Comparison of ENCODE assay signal across 2 cellular contexts in the genomic region with DNA sequence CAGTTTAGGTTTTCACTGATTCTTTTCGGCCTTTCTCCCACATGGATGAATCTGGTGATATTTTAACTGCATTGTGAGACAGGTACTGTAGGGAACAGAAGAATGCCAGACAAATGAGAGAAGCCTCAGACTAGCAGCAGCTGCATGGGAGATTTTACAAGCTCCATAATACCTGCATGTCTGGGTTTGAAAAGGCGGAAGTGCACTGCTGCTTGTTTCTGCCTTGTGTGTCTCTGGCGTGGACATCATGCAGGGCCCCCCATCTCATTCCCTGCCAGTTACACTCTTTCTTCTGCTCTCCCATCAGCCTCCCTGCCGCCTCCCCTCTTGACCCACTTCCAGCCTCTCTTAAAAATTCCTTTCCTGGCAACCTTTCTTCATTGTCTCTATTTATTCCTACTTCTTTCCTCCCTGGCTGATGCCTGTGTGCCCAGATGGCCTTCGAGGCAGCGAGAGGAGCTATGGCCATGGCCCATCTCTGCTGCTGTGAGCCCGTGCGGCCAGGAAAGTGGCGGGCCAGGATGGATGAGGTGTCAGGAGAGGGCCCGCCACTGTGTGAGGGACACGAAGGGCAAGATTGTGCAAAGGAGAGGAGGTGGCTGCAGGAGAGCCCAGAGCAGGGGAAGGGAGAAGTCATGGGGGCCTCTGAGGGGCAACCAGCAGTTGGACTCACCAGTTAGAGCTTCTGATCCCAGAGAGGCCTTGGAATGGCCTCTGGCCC.
TF ChIP-seq lines count a peak whose summit lies in the region.

No MANE protein-coding gene starts in this region.

TF ChIP-seq in liver, 16 proteins besides CTCF, POLR2A, EP300 and RAD21:
- TF ChIP-seq JUND (IDR thresholded peaks at IDR 0.05) (no peak), EGR1 (IDR thresholded peaks at IDR 0.05; ENCODE audit: low read depth in 2 of 2) (no peak), FOXA1 (IDR thresholded peaks at IDR 0.05) (no peak), ZBTB33 (IDR thresholded peaks at IDR 0.05) (no peak), YY1 (IDR thresholded peaks at IDR 0.05) (no peak), HNF4G (IDR thresholded peaks at IDR 0.05) (no peak), RXRA (IDR thresholded peaks at IDR 0.05) (no peak), HNF4A (conservative IDR thresholded peaks at IDR 0.05) (no peak), GABPA (IDR thresholded peaks at IDR 0.05 in 1 of 2, conservative IDR thresholded peaks at IDR 0.05 in 1 of 2) (no peak), NR2F2 (IDR thresholded peaks at IDR 0.05) (no peak), FOXA2 (IDR thresholded peaks at IDR 0.05) (no peak)
- TF ChIP-seq, protein P1, sequence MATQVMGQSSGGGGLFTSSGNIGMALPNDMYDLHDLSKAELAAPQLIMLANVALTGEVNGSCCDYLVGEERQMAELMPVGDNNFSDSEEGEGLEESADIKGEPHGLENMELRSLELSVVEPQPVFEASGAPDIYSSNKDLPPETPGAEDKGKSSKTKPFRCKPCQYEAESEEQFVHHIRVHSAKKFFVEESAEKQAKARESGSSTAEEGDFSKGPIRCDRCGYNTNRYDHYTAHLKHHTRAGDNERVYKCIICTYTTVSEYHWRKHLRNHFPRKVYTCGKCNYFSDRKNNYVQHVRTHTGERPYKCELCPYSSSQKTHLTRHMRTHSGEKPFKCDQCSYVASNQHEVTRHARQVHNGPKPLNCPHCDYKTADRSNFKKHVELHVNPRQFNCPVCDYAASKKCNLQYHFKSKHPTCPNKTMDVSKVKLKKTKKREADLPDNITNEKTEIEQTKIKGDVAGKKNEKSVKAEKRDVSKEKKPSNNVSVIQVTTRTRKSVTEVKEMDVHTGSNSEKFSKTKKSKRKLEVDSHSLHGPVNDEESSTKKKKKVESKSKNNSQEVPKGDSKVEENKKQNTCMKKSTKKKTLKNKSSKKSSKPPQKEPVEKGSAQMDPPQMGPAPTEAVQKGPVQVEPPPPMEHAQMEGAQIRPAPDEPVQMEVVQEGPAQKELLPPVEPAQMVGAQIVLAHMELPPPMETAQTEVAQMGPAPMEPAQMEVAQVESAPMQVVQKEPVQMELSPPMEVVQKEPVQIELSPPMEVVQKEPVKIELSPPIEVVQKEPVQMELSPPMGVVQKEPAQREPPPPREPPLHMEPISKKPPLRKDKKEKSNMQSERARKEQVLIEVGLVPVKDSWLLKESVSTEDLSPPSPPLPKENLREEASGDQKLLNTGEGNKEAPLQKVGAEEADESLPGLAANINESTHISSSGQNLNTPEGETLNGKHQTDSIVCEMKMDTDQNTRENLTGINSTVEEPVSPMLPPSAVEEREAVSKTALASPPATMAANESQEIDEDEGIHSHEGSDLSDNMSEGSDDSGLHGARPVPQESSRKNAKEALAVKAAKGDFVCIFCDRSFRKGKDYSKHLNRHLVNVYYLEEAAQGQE (IDR thresholded peaks at IDR 0.05): no peak
- TF ChIP-seq, protein P2, sequence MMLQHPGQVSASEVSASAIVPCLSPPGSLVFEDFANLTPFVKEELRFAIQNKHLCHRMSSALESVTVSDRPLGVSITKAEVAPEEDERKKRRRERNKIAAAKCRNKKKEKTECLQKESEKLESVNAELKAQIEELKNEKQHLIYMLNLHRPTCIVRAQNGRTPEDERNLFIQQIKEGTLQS (IDR thresholded peaks at IDR 0.05): no peak

TF ChIP-seq in HepG2, 621 proteins besides CTCF, POLR2A, EP300 and RAD21:
- TF ChIP-seq ZNF451 (CRISPR knock-in tag; IDR thresholded peaks at IDR 0.05) (no peak), ZNF598 (CRISPR knock-in tag; IDR thresholded peaks at IDR 0.05; ENCODE audit: borderline replicate concordance) (no peak)
